In the genomic region with DNA sequence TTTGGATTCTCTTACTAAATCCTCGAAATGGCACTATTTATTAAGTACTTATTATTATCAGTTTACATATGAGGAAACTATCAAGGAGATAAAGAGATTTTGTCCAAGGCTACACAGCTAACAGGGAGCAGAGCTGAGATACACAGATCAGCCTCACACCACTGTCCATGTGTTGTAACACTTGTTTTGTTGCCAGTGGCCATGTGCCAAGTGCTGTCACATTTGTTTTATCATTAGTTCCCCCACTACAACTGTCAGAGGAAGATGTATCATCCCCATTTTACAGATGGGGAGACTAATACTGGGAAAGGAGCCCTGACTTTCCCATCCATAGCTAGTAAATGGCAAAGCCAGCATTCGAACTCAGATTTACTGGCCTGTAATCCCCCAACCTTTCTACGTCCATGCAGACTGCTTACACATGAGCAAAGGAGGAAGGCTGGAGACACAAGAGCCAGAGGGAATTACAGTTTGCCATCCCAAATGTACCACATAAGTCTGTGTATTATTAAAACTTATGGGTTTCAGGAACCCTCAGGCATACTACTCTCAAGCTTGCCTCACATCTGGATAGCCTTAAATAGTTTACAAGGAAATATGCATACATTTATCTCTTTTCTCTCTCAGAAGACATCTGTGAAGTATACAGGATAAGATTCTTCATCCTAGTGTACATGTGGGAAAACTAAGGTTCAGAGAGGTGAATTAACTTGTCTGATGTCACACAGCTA, we compare ENCODE assay signal across 16 cellular contexts. TPM values are rescaled to one million over a fixed set of nuclear protein-coding genes. Genes with fewer than 3 reads are reported as not detected.
"Had no signal": no experiment of that assay in that cellular context is flagged by ENCODE, and none has a peak within 500 bp of the region (broad histone marks: within the 10 kb centered on the region; RNA-seq: fewer than 3 reads in every experiment).

No MANE protein-coding gene starts in this region.

- FAIRE-seq: endometrium had no signal

- H3K27me3 ChIP-seq: stomach, transverse colon had no signal

- H3K27ac Mint-ChIP-seq: immature natural killer cell, mesothelial cell of epicardium, natural killer cell had no signal

- DNase-seq: effector memory CD4-positive, alpha-beta T cell; foreskin keratinocyte; immature natural killer cell; natural killer cell; posterior cingulate gyrus; stimulated activated CD4-positive, alpha-beta T cell treated with anti-CD3 and anti-CD28 coated beads, Interleukin-2, amount 100 ng/mL, for 24 hours; stimulated activated naive CD4-positive, alpha-beta T cell; stomach; substantia nigra; transverse colon had no signal

- H3K4me3 Mint-ChIP-seq: immature natural killer cell, mesothelial cell of epicardium, natural killer cell, neural crest cell had no signal

- H3K4me1 ChIP-seq: foreskin keratinocyte, stomach, transverse colon had no signal

- H3K36me3 Mint-ChIP-seq: immature natural killer cell, mesothelial cell of epicardium, natural killer cell had no signal

- ATAC-seq: esophagus mucosa, foreskin keratinocyte, natural killer cell, sciatic nerve had no signal

- H3K27ac ChIP-seq: foreskin keratinocyte, stomach, thoracic aorta, transverse colon had no signal

- H3K9me3 Mint-ChIP-seq: mesothelial cell of epicardium, neural crest cell had no signal

- H3K4me1 Mint-ChIP-seq: immature natural killer cell, natural killer cell had no signal

- H3K9me3 ChIP-seq: stomach, thoracic aorta, transverse colon had no signal

- H3K4me3 ChIP-seq: stomach, thoracic aorta, transverse colon had no signal

- H3K36me3 ChIP-seq: stomach, thoracic aorta, transverse colon had no signal

RNA-seq across cellular contexts. Expression of a gene that starts 25.1 kb away (rescaled TPM):
- total RNA-seq: natural killer cell had no signal
- polyA plus RNA-seq: immature natural killer cell had no signal
